In genomic region chr5:91365498-91365897, GRCh38 we compare ENCODE assay signal across 17 cellular contexts. TPM values are rescaled to one million over a fixed set of nuclear protein-coding genes. Genes with fewer than 3 reads are reported as not detected.
DNase-seq lines count a peak whose midpoint lies in the region; ATAC-seq and TF ChIP-seq lines count a peak whose summit lies in the region.
"Had no signal": no experiment of that assay in that cellular context is flagged by ENCODE, and none has a peak within 500 bp of the region (broad histone marks: within the 10 kb centered on the region; RNA-seq: fewer than 3 reads in every experiment).

No MANE protein-coding gene starts in this region.

- H3K36me3 ChIP-seq in SK-N-SH (replicated peaks in 1 of 2; ENCODE audit: control insufficient read depth in 1 of 2, insufficient read depth in 2 of 2, low read length in 1 of 2) (peaks cover 27 to 35% of the 10 kb centered on the region in 2 experiments), lower lobe of right lung (peaks cover 41% of the 10 kb centered on the region), psoas muscle (ENCODE audit: insufficient read depth in 1 of 2, low read depth in 1 of 2) (peaks cover 2 to 36% of the 10 kb centered on the region in 2 donors), upper lobe of right lung (peaks cover 34% of the 10 kb centered on the region)

- H3K9me3 ChIP-seq in SK-N-SH (no peaks in the 10 kb centered on the region), lower lobe of right lung (no peaks in the 10 kb centered on the region), psoas muscle (no peaks in the 10 kb centered on the region), upper lobe of right lung (no peaks in the 10 kb centered on the region)
- H3K9me3 ChIP-seq: A549 had no signal

- no peak overlapping the region for H3K9ac ChIP-seq in SK-N-SH
- H3K9ac ChIP-seq: BLaER1 had no signal

- intact Hi-C loops in lower lobe of right lung (cut with DNase I), result no loop called here
- intact Hi-C loops in psoas muscle (cut with DNase I), result no loop called here
- intact Hi-C loops in upper lobe of right lung (cut with DNase I), result no loop called here

- H3F3A ChIP-seq in SK-N-SH (replicated peaks; ENCODE audit: insufficient read depth), result peaks cover 42% of the 10 kb centered on the region

- H3K27me3 ChIP-seq in SK-N-SH (ENCODE audit: insufficient read depth), result no peaks in the 10 kb centered on the region
- no peaks in the 10 kb centered on the region for H3K27me3 ChIP-seq in lower lobe of right lung (ENCODE audit: low read depth)
- H3K27me3 ChIP-seq in psoas muscle (ENCODE audit: insufficient read depth in 3 of 3, low read length in 2 of 3), result no peaks in the 10 kb centered on the region
- H3K27me3 ChIP-seq in upper lobe of right lung, result no peaks in the 10 kb centered on the region
- H3K27me3 ChIP-seq: BLaER1 had no signal

- DNase-seq in SK-N-SH (no peak), lower lobe of right lung (no peak), psoas muscle (no peak), upper lobe of right lung (no peak), NCI-H526 treated with DMSO at 0.1 percent for 48 hours (lab: John Stamatoyannopoulos, UW) (no peak), superior temporal gyrus (ENCODE audit: extremely low spot score) (no peak), COLO829 (ENCODE audit: low spot score) (no peak)
- DNase-seq: Calu3; CD4-positive, alpha-beta memory T cell; DMS79 treated with DMSO at 0.1 percent for 48 hours; GF-D8; HCEC 1CT had no signal

- no peak for TF ChIP-seq CTCF in SK-N-SH (IDR thresholded peaks at IDR 0.05)
- TF ChIP-seq CTCF in lower lobe of right lung (IDR thresholded peaks at IDR 0.05), result no peak
- TF ChIP-seq CTCF in psoas muscle (IDR thresholded peaks at IDR 0.05), result no peak
- TF ChIP-seq CTCF in upper lobe of right lung (IDR thresholded peaks at IDR 0.05), result no peak

- CTCF ChIA-PET in SK-N-SH (lab: Yijun Ruan, JAX), result interaction anchor here (2.8 kb wide), 1 partner anchor 19 kb away, joined by 11 read pairs; no protein-coding TSS in a partner anchor

- H3K9me2 ChIP-seq in SK-N-SH, result no peaks in the 10 kb centered on the region

- no peaks in the 10 kb centered on the region; a peak in 1 of 4 replicates for H3K4me1 ChIP-seq in SK-N-SH (ENCODE audit: control insufficient read depth in 1 of 2, insufficient read depth in 2 of 2, low read depth in 1 of 2, low read length in 1 of 2)
- peaks cover 16% of the 10 kb centered on the region for H3K4me1 ChIP-seq in lower lobe of right lung
- H3K4me1 ChIP-seq in psoas muscle, result peaks cover 12% of the 10 kb centered on the region
- no peaks in the 10 kb centered on the region for H3K4me1 ChIP-seq in upper lobe of right lung
- H3K4me1 ChIP-seq: A549 had no signal

- H2AFZ ChIP-seq in SK-N-SH (ENCODE audit: low read depth), result no peak overlapping the region
- H2AFZ ChIP-seq: GM23338 had no signal

- H3K27ac ChIP-seq in SK-N-SH (ENCODE audit: low read depth in 2 of 2, low read length in 1 of 2) (no peak overlapping the region), lower lobe of right lung (no peak overlapping the region), psoas muscle (no peak overlapping the region), upper lobe of right lung (no peak overlapping the region)
- H3K27ac ChIP-seq: 22Rv1, A549, BLaER1 had no signal

- 97% methylated on average over 3 of the region's 3 CpGs for WGBS in SK-N-SH (ENCODE audit: low lambda C conversion rate)
- 93 to 95% (median 94%) methylated on average over 3 of the region's 3 CpGs for WGBS in psoas muscle, 3 donors

- H4K20me1 ChIP-seq in SK-N-SH (ENCODE audit: insufficient read depth), result peaks cover 32% of the 10 kb centered on the region
- H4K20me1 ChIP-seq: BLaER1 had no signal

- H3K4me3 ChIP-seq in SK-N-SH (ENCODE audit: low read depth in 2 of 2, low read length in 1 of 2) (no peak overlapping the region), lower lobe of right lung (no peak overlapping the region), psoas muscle (no peak overlapping the region), upper lobe of right lung (no peak overlapping the region)
- H3K4me3 ChIP-seq: A549, BLaER1, GM23338 had no signal

- TF ChIP-seq RAD21 in SK-N-SH (IDR thresholded peaks at IDR 0.05; ENCODE audit: low read length), result no peak

- no peak overlapping the region for H3K4me2 ChIP-seq in SK-N-SH
- H3K4me2 ChIP-seq: A549, BLaER1, GM23338 had no signal

- no peak for TF ChIP-seq EP300 in SK-N-SH (IDR thresholded peaks at IDR 0.05; ENCODE audit: borderline replicate concordance in 1 of 2, low read depth in 1 of 2, low read length in 1 of 2)

- peaks cover 16% of the 10 kb centered on the region for H3K79me2 ChIP-seq in SK-N-SH (ENCODE audit: insufficient read depth)

- ATAC-seq in SK-N-SH treated with all-trans-retinoic acid at 6 μM for 48 hours (peak; percentile 4; the same call in 2 of the 3 replicates), lower lobe of right lung (peak; percentile 63 to 70), psoas muscle (peak; percentile 20 to 61 (median 52)), upper lobe of right lung (peak; percentile 67)
- ATAC-seq: GM23338 had no signal

- POLR2A ChIA-PET in SK-N-SH (lab: Yijun Ruan, JAX), result no interaction called here

TF ChIP-seq in SK-N-SH treated with all-trans-retinoic acid at 6 μM for 48 hours, 23 proteins besides CTCF, POLR2A, EP300 and RAD21:
- no peak for TF ChIP-seq ZC3H10 (CRISPR knock-in tag; IDR thresholded peaks at IDR 0.05)
- TF ChIP-seq RARB (CRISPR knock-in tag; IDR thresholded peaks at IDR 0.05), result no peak
- no peak for TF ChIP-seq ESRRG (CRISPR knock-in tag; IDR thresholded peaks at IDR 0.05)

TF ChIP-seq in SK-N-SH, 30 proteins besides CTCF, POLR2A, EP300 and RAD21:
- no peak for TF ChIP-seq ELF1 (IDR thresholded peaks at IDR 0.05)
- no peak for TF ChIP-seq PBX3 (IDR thresholded peaks at IDR 0.05)
- TF ChIP-seq TCF12 (IDR thresholded peaks at IDR 0.05), result no peak
- TF ChIP-seq SIN3A (IDR thresholded peaks at IDR 0.05; ENCODE audit: borderline replicate concordance, low read depth, low read length), result no peak
- no peak for TF ChIP-seq CHD2 (IDR thresholded peaks at IDR 0.05; ENCODE audit: low read length, partially characterized antibody)
- TF ChIP-seq FOXM1 (IDR thresholded peaks at IDR 0.05; ENCODE audit: low read depth), result no peak
- TF ChIP-seq GATA2 (CRISPR knock-in tag; IDR thresholded peaks at IDR 0.05), result no peak
- no peak for TF ChIP-seq ZBTB33 (IDR thresholded peaks at IDR 0.05; ENCODE audit: borderline replicate concordance, low read depth)
- no peak for TF ChIP-seq TAF1 (IDR thresholded peaks at IDR 0.05; ENCODE audit: borderline replicate concordance, low read depth, low read length)
- TF ChIP-seq MXI1 (IDR thresholded peaks at IDR 0.05; ENCODE audit: low read depth, low read length), result no peak
- TF ChIP-seq USF2 (IDR thresholded peaks at IDR 0.05; ENCODE audit: borderline replicate concordance, low read depth, low read length), result no peak
- TF ChIP-seq GABPA (IDR thresholded peaks at IDR 0.05; ENCODE audit: low read depth), result no peak
- no peak for TF ChIP-seq MAX (IDR thresholded peaks at IDR 0.05; ENCODE audit: low read depth)
- no peak for TF ChIP-seq EZH2phosphoT487 (IDR thresholded peaks at IDR 0.05; ENCODE audit: borderline replicate concordance, low read depth)
- TF ChIP-seq FOXJ3 (CRISPR knock-in tag; IDR thresholded peaks at IDR 0.05), result no peak
- TF ChIP-seq RFX5 (IDR thresholded peaks at IDR 0.05; ENCODE audit: low read length), result no peak

RNA-seq across cellular contexts. Expression of gene ARRDC3, which starts 17.6 kb away (rescaled TPM):
- polyA plus RNA-seq in SK-N-SH (2012; rRNA removed) (24.6 and 26.0 TPM in 2 replicates), psoas muscle (100 to 1,000 TPM in 1 of 3 donors, 10 to 100 TPM in 2; 30.9 to 137 (median 63.2) TPM)
- 17.4 and 18.4 TPM in 2 replicates for polyA plus RNA-seq in SK-N-SH (2012; cell fraction: cytosol; rRNA removed)
- polyA plus RNA-seq in SK-N-SH (2012; cell fraction: nucleus; rRNA removed), result 28.4 and 68.8 TPM in 2 replicates
- total RNA-seq in lower lobe of right lung (90.5 TPM), psoas muscle (100 to 1,000 TPM in 1 of 4 donors, 10 to 100 TPM in 3; 28.6 to 122 (median 59.2) TPM), upper lobe of right lung (103 TPM)

Comparison
In these comparisons a context has a peak if more than half of its experiments do, and no peak if none do; other contexts are left out.
1. ATAC-seq: peak in every context shown above with its lines; median percentile 67 in upper lobe of right lung; 66 in lower lobe of right lung; 52 in psoas muscle; 4 in SK-N-SH treated with all-trans-retinoic acid at 6 μM for 48 hours.